In genomic region chr7:22563621-22564241, GRCh38 we compare ENCODE assay signal across 9 cellular contexts.
DNase-seq lines count a peak whose midpoint lies in the region; ATAC-seq lines count a peak whose summit lies in the region.
"Had no signal": no experiment of that assay in that cellular context is flagged by ENCODE, and none has a peak within 500 bp of the region (broad histone marks: within the 10 kb centered on the region; RNA-seq: fewer than 3 reads in every experiment).

No MANE protein-coding gene starts in this region.

- peak overlapping the region; percentile 3 for H3K4me3 ChIP-seq in mesodermal cell (ENCODE audit: extremely low read depth, insufficient read depth, low read length, poor library complexity, severe bottlenecking)

- H3K4me3 Mint-ChIP-seq in activated naive CD4-positive, alpha-beta T cell treated with anti-CD3 and anti-CD28 coated beads, Interleukin-2, amount 50 U/mL, for 24 hours, result peak overlapping the region; percentile 47

- H3K9me3 Mint-ChIP-seq in activated naive CD4-positive, alpha-beta T cell treated with anti-CD3 and anti-CD28 coated beads, Interleukin-2, amount 50 U/mL, for 24 hours, result no peaks in the 10 kb centered on the region
- H3K9me3 Mint-ChIP-seq: CD8-positive, alpha-beta T cell had no signal

- H3K36me3 ChIP-seq in mesodermal cell (ENCODE audit: control insufficient read depth, insufficient read depth, low read length), result no peaks in the 10 kb centered on the region

- no peaks in the 10 kb centered on the region for H3K36me3 Mint-ChIP-seq in activated naive CD4-positive, alpha-beta T cell treated with anti-CD3 and anti-CD28 coated beads, Interleukin-2, amount 50 U/mL, for 24 hours
- H3K36me3 Mint-ChIP-seq: CD8-positive, alpha-beta T cell had no signal

- peaks cover 4% of the 10 kb centered on the region for H3K27me3 Mint-ChIP-seq in activated naive CD4-positive, alpha-beta T cell treated with anti-CD3 and anti-CD28 coated beads, Interleukin-2, amount 50 U/mL, for 24 hours

- ATAC-seq in HG03439 (IDR thresholded peaks at IDR 0.05; ENCODE audit: unreplicated experiment), result peak; percentile 50
- ATAC-seq in GM21786 (IDR thresholded peaks at IDR 0.05; ENCODE audit: unreplicated experiment), result no peak
- ATAC-seq: CD8-positive, alpha-beta T cell had no signal

- H3K27ac Mint-ChIP-seq in activated naive CD4-positive, alpha-beta T cell treated with anti-CD3 and anti-CD28 coated beads, Interleukin-2, amount 50 U/mL, for 24 hours, result no peak overlapping the region
- H3K27ac Mint-ChIP-seq: CD8-positive, alpha-beta T cell had no signal

- peaks cover 45% of the 10 kb centered on the region for H3K4me1 Mint-ChIP-seq in activated naive CD4-positive, alpha-beta T cell treated with anti-CD3 and anti-CD28 coated beads, Interleukin-2, amount 50 U/mL, for 24 hours

- DNase-seq in activated CD4-positive, alpha-beta T cell treated with anti-CD3 and anti-CD28 coated beads for 48 hours, result peak; percentile 55
- DNase-seq in activated CD4-positive, alpha-beta T cell treated with anti-CD3 and anti-CD28 coated beads for 4 hours, result no peak
- DNase-seq in NCI-H1694 (lab: John Stamatoyannopoulos, UW) (no peak), mucosa of gallbladder (ENCODE audit: low spot score) (no peak)

- WGBS in mesodermal cell (ENCODE audit: insufficient coverage in 2 of 2), 2 experiments, result 64 to 68% methylated on average over 11 of the region's 11 CpGs

- peaks cover 47% of the 10 kb centered on the region for H3K4me1 ChIP-seq in mesodermal cell (ENCODE audit: control insufficient read depth, insufficient read depth, low read length, poor library complexity, severe bottlenecking)

- no peak overlapping the region for H3K27ac ChIP-seq in mesodermal cell (ENCODE audit: low read depth, low read length, severe bottlenecking)

- H3K9me3 ChIP-seq in mesodermal cell (ENCODE audit: control insufficient read depth, low read length), result no peaks in the 10 kb centered on the region
